ENCODE assay signal across 8 cellular contexts in the genomic region with DNA sequence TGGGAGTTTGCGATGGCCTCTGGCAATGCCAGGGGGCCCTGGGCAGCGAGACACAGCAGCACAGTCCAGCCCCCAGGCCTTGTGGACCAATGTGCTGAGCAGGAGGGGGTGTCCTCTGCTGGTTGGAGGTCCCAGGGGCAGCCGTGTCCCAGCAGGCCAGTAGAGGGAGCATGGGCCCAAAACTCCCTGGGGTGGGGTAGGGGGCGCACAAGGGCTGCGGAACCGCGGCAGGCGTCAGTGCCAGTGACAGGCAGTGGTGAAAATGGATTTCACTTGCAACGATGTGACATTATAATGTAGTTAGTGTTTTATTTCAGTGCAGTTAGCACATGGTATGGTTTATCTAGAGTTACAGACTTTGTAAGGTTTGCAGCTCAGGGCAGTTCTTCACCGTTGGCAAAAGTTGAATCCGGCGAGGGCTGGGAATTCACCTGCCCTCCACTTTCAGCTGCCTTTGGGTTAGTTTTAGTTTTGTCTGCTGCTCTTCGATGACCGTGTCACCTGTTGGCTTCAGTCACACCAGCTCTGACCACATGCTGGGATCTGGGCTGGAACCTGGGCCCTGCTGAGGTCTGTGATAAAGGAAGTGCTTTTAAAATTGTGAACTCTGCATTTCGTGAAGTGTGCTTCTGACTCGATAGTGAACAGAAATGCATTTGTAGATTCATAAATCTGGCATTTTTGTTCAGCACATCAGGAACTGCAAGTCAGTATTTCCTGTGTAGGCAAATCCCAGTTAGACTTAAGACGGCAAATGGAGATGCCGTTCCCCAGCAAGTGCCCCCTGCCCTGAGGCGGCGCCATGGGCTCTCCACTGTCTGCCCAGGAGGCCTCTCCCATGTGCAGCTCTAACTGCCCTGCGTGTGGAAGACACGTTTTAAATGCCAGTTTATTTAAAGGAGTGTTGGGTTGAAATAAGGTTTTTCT. TPM values are rescaled to one million over a fixed set of nuclear protein-coding genes. Genes with fewer than 3 reads are reported as not detected.
DNase-seq lines count a peak whose midpoint lies in the region; ATAC-seq and TF ChIP-seq lines count a peak whose summit lies in the region.

No MANE protein-coding gene starts in this region.

- H2AK5ac ChIP-seq in neuronal stem cell (ENCODE audit: low read depth, low read length): no peak overlapping the region

- WGBS in neuronal stem cell (ENCODE audit: extremely low coverage in 2 of 2, insufficient read length in 2 of 2, insufficient replicate concordance in 1 of 2), 2 donors: no CpG with 5 or more reads among the region's 22 CpGs
- 63 to 66% methylated on average over 17 to 22 of the region's 22 CpGs for WGBS in testis, 2 donors

- no peak overlapping the region for H2BK15ac ChIP-seq in neuronal stem cell (ENCODE audit: low read length)

- H2AFZ ChIP-seq in OCI-LY3 (ENCODE audit: low read depth, low read length) (no peak overlapping the region), neuronal stem cell (ENCODE audit: low read length) (no peak overlapping the region)

- intact Hi-C loops in Caco-2 (cut with micrococcal nuclease; ENCODE audit: unreplicated experiment) (loop anchor here (5.0 to 10.0 kb wide), 2 partner anchors 108 to 280 kb away; no protein-coding TSS in a partner anchor), testis (cut with DNase I; ENCODE audit: low total_unique reads) (loop anchor here (10.0 kb wide), 1 partner anchor 100 kb away; a partner anchor contains a TSS)

- BruUV-seq in Caco-2 (replicated peaks; lab: Mats Ljungman, UMichigan): no TSS peak

- H4K8ac ChIP-seq in neuronal stem cell (ENCODE audit: low read depth, low read length): no peak overlapping the region

- H3K4me1 Mint-ChIP-seq in Caco-2 (ENCODE audit: low read depth, unreplicated experiment): no peaks in the 10 kb centered on the region
- H3K4me1 Mint-ChIP-seq in activated T-cell treated with anti-CD3 and anti-CD28 coated beads, Interleukin-2, amount 50 U/mL, for 24 hours (ENCODE audit: low read depth): peaks cover 2% of the 10 kb centered on the region

- H3K27me3 ChIP-seq in Caco-2 (replicated peaks; ENCODE audit: control insufficient read depth, insufficient read depth, low read length) (no peaks in the 10 kb centered on the region), OCI-LY3 (ENCODE audit: low read depth, low read length) (no peaks in the 10 kb centered on the region), neuronal stem cell (ENCODE audit: control insufficient read depth in 3 of 3, insufficient read depth in 3 of 3, low read depth in 1 of 3, low read length in 3 of 3) (no peaks in the 10 kb centered on the region), testis (no peaks in the 10 kb centered on the region)

- peak overlapping the region; percentile 51 for H3K4me2 ChIP-seq in OCI-LY3 (ENCODE audit: low read length)
- H3K4me2 ChIP-seq in neuronal stem cell (ENCODE audit: insufficient read depth, low read length, poor library complexity, severe bottlenecking): no peak overlapping the region

- peak overlapping the region; percentile 90 for H3K23ac ChIP-seq in neuronal stem cell (ENCODE audit: low read depth, low read length, poor library complexity)

- H3K36me3 ChIP-seq in Caco-2 (ENCODE audit: control insufficient read depth, insufficient read depth, low read length) (peaks cover 4% of the 10 kb centered on the region; the same call in 1 of the 2 replicates), OCI-LY3 (replicated peaks; ENCODE audit: low read depth, low read length) (peaks cover 12% of the 10 kb centered on the region), neuronal stem cell (replicated peaks in 1 of 2; ENCODE audit: control insufficient read depth in 2 of 2, insufficient read depth in 2 of 2, low read length in 2 of 2) (peaks cover 38 to 82% of the 10 kb centered on the region in 2 donors), testis (ENCODE audit: low read depth, missing control alignments) (no peaks in the 10 kb centered on the region)

- H3K27ac ChIP-seq in OCI-LY3 (ENCODE audit: low read length) (peak overlapping the region; percentile 15), neuronal stem cell (replicated peaks; ENCODE audit: low read length) (no peak overlapping the region), testis (peak overlapping the region in 1 of 2 donors; percentile 28)

- H3K4me3 Mint-ChIP-seq in Caco-2 (ENCODE audit: unreplicated experiment): no peak overlapping the region
- no peak overlapping the region for H3K4me3 Mint-ChIP-seq in activated T-cell treated with anti-CD3 and anti-CD28 coated beads, Interleukin-2, amount 50 U/mL, for 24 hours

- TF ChIP-seq CTCF in Caco-2 (IDR thresholded peaks at IDR 0.05; ENCODE audit: insufficient read depth in 1 of 2, low read depth in 1 of 2, low read length in 1 of 2, severe bottlenecking in 1 of 2, unreplicated experiment in 1 of 2) (peak; percentile 92 to 99), OCI-LY3 (IDR thresholded peaks at IDR 0.05; ENCODE audit: low read depth, low read length) (peak; percentile 100), fibroblast of mammary gland (conservative IDR thresholded peaks at IDR 0.05; ENCODE audit: control insufficient read depth, insufficient read depth, low read depth, low read length) (peak; percentile 76), testis (IDR thresholded peaks at IDR 0.05) (peak in 2 of 3 experiments; percentile 39 to 53)

- no peaks in the 10 kb centered on the region for H3K27me3 Mint-ChIP-seq in Caco-2 (ENCODE audit: insufficient read depth, unreplicated experiment)
- no peaks in the 10 kb centered on the region for H3K27me3 Mint-ChIP-seq in activated T-cell treated with anti-CD3 and anti-CD28 coated beads, Interleukin-2, amount 50 U/mL, for 24 hours

- peak overlapping the region; percentile 39 for H2BK5ac ChIP-seq in neuronal stem cell (ENCODE audit: low read length)

- H3K9me3 ChIP-seq in Caco-2 (no peaks in the 10 kb centered on the region), OCI-LY3 (ENCODE audit: insufficient read depth, low read length) (no peaks in the 10 kb centered on the region), neuronal stem cell (replicated peaks in 1 of 2; ENCODE audit: control insufficient read depth in 2 of 2, insufficient read depth in 1 of 2, low read depth in 1 of 2, low read length in 2 of 2) (peaks cover 0 to 2% of the 10 kb centered on the region in 2 donors), testis (no peaks in the 10 kb centered on the region)

- no peak overlapping the region for H3K18ac ChIP-seq in neuronal stem cell (ENCODE audit: low read length)

- no peak overlapping the region for H3K4ac ChIP-seq in neuronal stem cell (ENCODE audit: low read length)

- H3K4me1 ChIP-seq in Caco-2: no peaks in the 10 kb centered on the region
- H3K4me1 ChIP-seq in OCI-LY3 (ENCODE audit: low read length): peaks cover 27% of the 10 kb centered on the region
- no peaks in the 10 kb centered on the region for H3K4me1 ChIP-seq in neuronal stem cell (ENCODE audit: control insufficient read depth in 2 of 2, insufficient read depth in 1 of 2, low read depth in 1 of 2, low read length in 2 of 2)
- peaks cover 28% of the 10 kb centered on the region for H3K4me1 ChIP-seq in testis

- TF ChIP-seq POLR2A in testis (IDR thresholded peaks at IDR 0.05): no peak

- H3K4me3 ChIP-seq in Caco-2 (ENCODE audit: low read depth, low read length) (no peak overlapping the region), OCI-LY3 (ENCODE audit: low read length) (0 out of 2 replicates have a peak overlapping the region, but pooled peaks have one; percentile 6), fibroblast of mammary gland (ENCODE audit: control insufficient read depth, low read depth, low read length) (no peak overlapping the region), neuronal stem cell (ENCODE audit: low read length in 2 of 2) (no peak overlapping the region), testis (no peak overlapping the region)

- no peaks in the 10 kb centered on the region for H4K20me1 ChIP-seq in OCI-LY3 (ENCODE audit: insufficient read depth, low read length)

- POLR2A ChIA-PET in Caco-2 (lab: Charles Lee): no interaction called here

- H3K9ac ChIP-seq in OCI-LY3 (ENCODE audit: low read length) (no peak overlapping the region), neuronal stem cell (ENCODE audit: low read depth, low read length, poor library complexity) (no peak overlapping the region)

- H3K79me2 ChIP-seq in OCI-LY3 (ENCODE audit: low read length): no peaks in the 10 kb centered on the region

- no peak overlapping the region for H2BK120ac ChIP-seq in neuronal stem cell (ENCODE audit: low read depth, low read length)

- H3K79me1 ChIP-seq in neuronal stem cell (ENCODE audit: low read depth, low read length): peaks cover 3% of the 10 kb centered on the region

- H3K27ac Mint-ChIP-seq in Caco-2 (ENCODE audit: unreplicated experiment): no peak overlapping the region
- H3K27ac Mint-ChIP-seq in activated T-cell treated with anti-CD3 and anti-CD28 coated beads, Interleukin-2, amount 50 U/mL, for 24 hours: peak overlapping the region; percentile 77

- H3K36me3 Mint-ChIP-seq in Caco-2 (ENCODE audit: insufficient read depth, unreplicated experiment): peaks cover 88% of the 10 kb centered on the region
- peaks cover 78% of the 10 kb centered on the region for H3K36me3 Mint-ChIP-seq in activated T-cell treated with anti-CD3 and anti-CD28 coated beads, Interleukin-2, amount 50 U/mL, for 24 hours (ENCODE audit: low read depth)

- H4K91ac ChIP-seq in neuronal stem cell (ENCODE audit: low read depth, low read length, poor library complexity): no peak overlapping the region

- ATAC-seq in HG02610 (IDR thresholded peaks at IDR 0.05; ENCODE audit: unreplicated experiment) (peak; percentile 37), GM21360 (IDR thresholded peaks at IDR 0.05; ENCODE audit: unreplicated experiment) (no peak)

- no peak overlapping the region for H2BK12ac ChIP-seq in neuronal stem cell (ENCODE audit: low read length)

- no peak overlapping the region for H3K14ac ChIP-seq in neuronal stem cell (ENCODE audit: low read length)

- H3K9me3 Mint-ChIP-seq in Caco-2 (ENCODE audit: unreplicated experiment): no peaks in the 10 kb centered on the region
- no peaks in the 10 kb centered on the region for H3K9me3 Mint-ChIP-seq in activated T-cell treated with anti-CD3 and anti-CD28 coated beads, Interleukin-2, amount 50 U/mL, for 24 hours

- DNase-seq in Caco-2 (peak; percentile 75 to 86), fibroblast of mammary gland (ENCODE audit: low read depth) (peak; percentile 51), neuronal stem cell (ENCODE audit: low spot score) (peak; percentile 33), testis (no peak)
- DNase-seq in activated T-cell treated with anti-CD3 and anti-CD28 coated beads, Interleukin-2, amount 50 U/mL, for 24 hours: peak; percentile 76

- CTCF ChIA-PET in Caco-2 (lab: Charles Lee): interaction anchor here (0.5 to 2.1 kb wide), 3 partner anchors 104 to 441 kb away, joined by 3 to 12 read pairs (median 3); no protein-coding TSS in a partner anchor

RNA-seq across cellular contexts. Expression of a gene that starts 46.8 kb away (rescaled TPM):
- total RNA-seq in Caco-2 (2022): 67.9 and 78.9 TPM in 2 replicates
- 31.3 TPM for polyA plus RNA-seq in neuronal stem cell (2013, experiment 1 of 2)
- polyA plus RNA-seq in neuronal stem cell (2013, experiment 2 of 2): 32.4 TPM
- total RNA-seq in testis: 10 to 100 TPM; 91.5 TPM
- polyA plus RNA-seq in testis (ENCODE audit: insufficient read depth, low read depth, low replicate concordance): 50.8 TPM

Comparison
In these comparisons a context has a peak if more than half of its experiments do, and no peak if none do; other contexts are left out.
1. CTCF ChIP-seq: peak in every context shown above with its lines; median percentile 100 in OCI-LY3; 96 in Caco-2; 76 in fibroblast of mammary gland; 46 in testis.